ENCODE assay signal across 24 cellular contexts in genomic region chr22:48299801-48300200, GRCh38.
DNase-seq lines count a peak whose midpoint lies in the region; ATAC-seq and TF ChIP-seq lines count a peak whose summit lies in the region.
"Had no signal": no experiment of that assay in that cellular context is flagged by ENCODE, and none has a peak within 500 bp of the region (broad histone marks: within the 10 kb centered on the region; RNA-seq: fewer than 3 reads in every experiment).

No MANE protein-coding gene starts in this region.

- intact Hi-C loops in heart right ventricle (cut with DNase I) (no loop called here), upper lobe of right lung (cut with DNase I) (no loop called here)

- TF ChIP-seq CTCF in right atrium auricular region (IDR thresholded peaks at IDR 0.05) = no peak
- no peak for TF ChIP-seq CTCF in heart right ventricle (IDR thresholded peaks at IDR 0.05)
- no peak for TF ChIP-seq CTCF in lung (IDR thresholded peaks at IDR 0.05; ENCODE audit: control extremely low read depth, extremely low read depth)
- no peak for TF ChIP-seq CTCF in upper lobe of right lung (IDR thresholded peaks at IDR 0.05)

- H3K4me3 Mint-ChIP-seq in stimulated activated effector memory CD8-positive, alpha-beta T cell treated with anti-CD3 and anti-CD28 coated beads, Interleukin-12 subunit alpha, Interleukin-12 subunit beta, amount 100 ng/mL, for 72 hours = no peak overlapping the region
- H3K4me3 Mint-ChIP-seq: CD4-positive, CD25-positive, alpha-beta regulatory T cell; H9; HFFc6; IgD-negative memory B cell had no signal

- no peak overlapping the region for H3K27ac Mint-ChIP-seq in stimulated activated effector memory CD8-positive, alpha-beta T cell treated with anti-CD3 and anti-CD28 coated beads, Interleukin-12 subunit alpha, Interleukin-12 subunit beta, amount 100 ng/mL, for 72 hours
- H3K27ac Mint-ChIP-seq: CD4-positive, CD25-positive, alpha-beta regulatory T cell; HFFc6; IgD-negative memory B cell had no signal

- H3K4me3 ChIP-seq in right atrium auricular region (no peak overlapping the region), heart right ventricle (no peak overlapping the region), lung (no peak overlapping the region), upper lobe of right lung (no peak overlapping the region)
- H3K4me3 ChIP-seq: BLaER1 had no signal

- peak; percentile 16 for DNase-seq in right atrium auricular region (ENCODE audit: low spot score)
- no peak for DNase-seq in heart right ventricle
- peak; percentile 53 for DNase-seq in cerebellar cortex (ENCODE audit: low spot score)
- DNase-seq in lung (ENCODE audit: low spot score) = peak; percentile 18
- DNase-seq in upper lobe of right lung = peak; percentile 59
- no peak for DNase-seq in activated T-cell treated with anti-CD3 and anti-CD28 coated beads, Interleukin-2, amount 50 U/mL, for 48 hours
- no peak for DNase-seq in NCI-H187 (lab: John Stamatoyannopoulos, UW)
- DNase-seq in stimulated activated effector memory CD8-positive, alpha-beta T cell treated with anti-CD3 and anti-CD28 coated beads, Interleukin-12 subunit alpha, Interleukin-12 subunit beta, amount 100 ng/mL, for 72 hours (ENCODE audit: low spot score in 2 of 2) = no peak
- DNase-seq: CD4-positive, CD25-positive, alpha-beta regulatory T cell; DMS153; DND-41; H9; HFFc6; MM.1S; NCI-H1417; NCI-H1694; NCI-H2081; NCI-H2227 treated with DMSO at 0.1 percent for 48 hours; NCI-H69; RPMI8226; SHP77 treated with DMSO at 0.1 percent for 48 hours had no signal

- no peaks in the 10 kb centered on the region for H3K4me1 Mint-ChIP-seq in stimulated activated effector memory CD8-positive, alpha-beta T cell treated with anti-CD3 and anti-CD28 coated beads, Interleukin-12 subunit alpha, Interleukin-12 subunit beta, amount 100 ng/mL, for 72 hours
- H3K4me1 Mint-ChIP-seq: CD4-positive, CD25-positive, alpha-beta regulatory T cell; IgD-negative memory B cell had no signal

- no peaks in the 10 kb centered on the region for H3K9me3 Mint-ChIP-seq in stimulated activated effector memory CD8-positive, alpha-beta T cell treated with anti-CD3 and anti-CD28 coated beads, Interleukin-12 subunit alpha, Interleukin-12 subunit beta, amount 100 ng/mL, for 72 hours

- H3K4me1 ChIP-seq in right atrium auricular region = no peaks in the 10 kb centered on the region
- H3K4me1 ChIP-seq in heart right ventricle = no peaks in the 10 kb centered on the region
- no peaks in the 10 kb centered on the region for H3K4me1 ChIP-seq in lung (ENCODE audit: control insufficient read depth in 2 of 2, insufficient read depth in 2 of 2, low read length in 2 of 2)
- H3K4me1 ChIP-seq in upper lobe of right lung = peaks cover 3% of the 10 kb centered on the region
- H3K4me1 ChIP-seq: BLaER1 had no signal

- H3K36me3 ChIP-seq in right atrium auricular region (no peaks in the 10 kb centered on the region), heart right ventricle (no peaks in the 10 kb centered on the region), lung (ENCODE audit: control insufficient read depth in 2 of 2, insufficient read depth in 2 of 2, low read length in 2 of 2) (no peaks in the 10 kb centered on the region), upper lobe of right lung (no peaks in the 10 kb centered on the region)
- H3K36me3 ChIP-seq: BLaER1 had no signal

- H3K27me3 ChIP-seq in right atrium auricular region (no peaks in the 10 kb centered on the region), heart right ventricle (peaks cover 0 to 25% (median 10%) of the 10 kb centered on the region in 7 donors), lung (ENCODE audit: control insufficient read depth, insufficient read depth) (no peaks in the 10 kb centered on the region), upper lobe of right lung (no peaks in the 10 kb centered on the region)
- H3K27me3 ChIP-seq: BLaER1 had no signal

- ATAC-seq in heart right ventricle (no peak), lung (ENCODE audit: insufficient read depth, low FRiP score) (no peak), upper lobe of right lung (no peak)
- no peak for ATAC-seq in stimulated activated effector memory CD8-positive, alpha-beta T cell treated with anti-CD3 and anti-CD28 coated beads, Interleukin-12 subunit alpha, Interleukin-12 subunit beta, amount 100 ng/mL, for 72 hours

- no peak overlapping the region for H3K27ac ChIP-seq in right atrium auricular region
- H3K27ac ChIP-seq in heart right ventricle = no peak overlapping the region
- H3K27ac ChIP-seq in lung (ENCODE audit: low read depth in 1 of 2, low read length in 1 of 2) = no peak overlapping the region
- H3K27ac ChIP-seq in upper lobe of right lung = no peak overlapping the region
- H3K27ac ChIP-seq: BLaER1, KMS-11 had no signal

- WGBS in heart right ventricle, 2 donors = 80 to 81% methylated on average over 18 of the region's 18 CpGs
- WGBS in lung, 2 donors = 87 to 89% methylated on average over 18 of the region's 18 CpGs

- H3K36me3 Mint-ChIP-seq in stimulated activated effector memory CD8-positive, alpha-beta T cell treated with anti-CD3 and anti-CD28 coated beads, Interleukin-12 subunit alpha, Interleukin-12 subunit beta, amount 100 ng/mL, for 72 hours = no peaks in the 10 kb centered on the region
- H3K36me3 Mint-ChIP-seq: CD4-positive, CD25-positive, alpha-beta regulatory T cell; IgD-negative memory B cell had no signal

- H3K9me3 ChIP-seq in right atrium auricular region (no peaks in the 10 kb centered on the region), heart right ventricle (no peaks in the 10 kb centered on the region), lung (ENCODE audit: control insufficient read depth in 2 of 2, insufficient read depth in 1 of 2, low read length in 1 of 2) (no peaks in the 10 kb centered on the region), upper lobe of right lung (no peaks in the 10 kb centered on the region)
- H3K9me3 ChIP-seq: BLaER1 had no signal

Comparison
In these comparisons a context has a peak if more than half of its experiments do, and no peak if none do; other contexts are left out.
1. DNase-seq: peak in right atrium auricular region (single experiment), cerebellar cortex (single experiment), lung (single experiment) and upper lobe of right lung (single experiment); none in heart right ventricle (0 of 2), activated T-cell treated with anti-CD3 and anti-CD28 coated beads, Interleukin-2, amount 50 U/mL, for 48 hours (0 of 2), NCI-H187 (0 of 2) and stimulated activated effector memory CD8-positive, alpha-beta T cell treated with anti-CD3 and anti-CD28 coated beads, Interleukin-12 subunit alpha, Interleukin-12 subunit beta, amount 100 ng/mL, for 72 hours (0 of 2).